ENCODE assay signal across 20 cellular contexts in the genomic region with DNA sequence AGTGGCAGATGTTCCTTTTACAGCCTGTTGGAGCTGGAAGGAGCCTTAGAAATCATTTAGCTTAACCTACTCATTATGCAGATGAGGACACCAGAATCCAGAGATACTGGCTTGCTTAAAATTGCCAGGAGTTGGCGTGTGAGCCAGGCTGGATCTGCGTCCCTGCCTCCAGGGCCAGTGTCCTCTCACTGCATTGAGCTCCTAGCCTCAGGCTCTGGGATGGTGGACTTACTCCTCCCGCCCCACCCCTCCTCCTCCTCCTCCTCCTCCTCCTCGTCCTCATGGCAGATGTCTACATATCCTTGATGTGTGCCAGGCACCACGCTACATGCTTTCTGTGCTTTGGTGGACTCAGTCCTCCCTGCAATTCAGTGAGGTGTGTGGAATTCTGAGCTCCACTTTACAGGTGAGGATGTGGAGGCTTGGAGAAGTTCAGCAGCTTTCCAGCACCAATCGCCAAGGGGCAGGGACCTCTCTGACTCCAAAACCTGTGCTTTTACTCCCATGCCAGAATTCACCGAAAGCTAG. TPM values are rescaled to one million over a fixed set of nuclear protein-coding genes. Genes with fewer than 3 reads are reported as not detected.
"Had no signal": no experiment of that assay in that cellular context is flagged by ENCODE, and none has a peak within 500 bp of the region (broad histone marks: within the 10 kb centered on the region; RNA-seq: fewer than 3 reads in every experiment).

No MANE protein-coding gene starts in this region.

- H3K36me3 ChIP-seq: prostate gland, right lobe of liver, uterus had no signal

- H3K9me3 ChIP-seq: heart left ventricle, left ventricle myocardium inferior, lower lobe of right lung, prostate gland, right lobe of liver, suprapubic skin, thyroid gland, uterus had no signal

- H2AFZ ChIP-seq: parathyroid adenoma had no signal

- H3K27me3 ChIP-seq: heart left ventricle, right lobe of liver, suprapubic skin, thyroid gland, uterus had no signal

- H3K79me2 ChIP-seq: parathyroid adenoma had no signal

- H3K27ac ChIP-seq: coronary artery, heart left ventricle, lower lobe of right lung, parathyroid adenoma, prostate gland, right lobe of liver, suprapubic skin, thyroid gland, uterus had no signal

- H3K4me1 ChIP-seq: parathyroid adenoma, prostate gland, right lobe of liver, uterus had no signal

- H3K4me3 ChIP-seq: coronary artery, heart left ventricle, left ventricle myocardium inferior, lower lobe of right lung, prostate gland, right lobe of liver, suprapubic skin, thyroid gland, uterus had no signal

- ATAC-seq: heart left ventricle; lower lobe of right lung; natural killer cell; right lobe of liver; stimulated activated effector memory CD8-positive, alpha-beta T cell treated with anti-CD3 and anti-CD28 coated beads, Interleukin-12 subunit alpha, Interleukin-12 subunit beta, amount 100 ng/mL, for 72 hours; stimulated activated naive CD8-positive, alpha-beta T cell treated with anti-CD3 and anti-CD28 coated beads, Interleukin-15, Interleukin-2, amounts not matched to agents 100 U/mL and 50 U/mL, for 24 hours had no signal

- DNase-seq: effector CD8-positive, alpha-beta T cell; hippocampal formation; left ventricle myocardium inferior; lower lobe of right lung; natural killer cell; nucleus accumbens; right lobe of liver; stimulated activated CD4-positive, alpha-beta T cell treated with anti-CD3 and anti-CD28 coated beads, Interleukin-4, amount 100 ng/mL, for 1 hour; stimulated activated naive CD8-positive, alpha-beta T cell treated with anti-CD3 and anti-CD28 coated beads, Interleukin-15, Interleukin-2, amounts not matched to agents 100 U/mL and 50 U/mL, for 24 hours; thyroid gland; uterus had no signal

RNA-seq across cellular contexts. Expression of gene ADAMTS8, which starts 44.1 kb away (rescaled TPM):
- total RNA-seq: dermis microvascular lymphatic vessel endothelial cell, glomerular endothelial cell, natural killer cell, renal cortical epithelial cell had no signal
